ENCODE assay signal across 2 cellular contexts in genomic region chr10:118792501-118792900, GRCh38.
TF ChIP-seq lines count a peak whose summit lies in the region.

No MANE protein-coding gene starts in this region.

TF ChIP-seq in liver, 16 proteins besides CTCF, POLR2A, EP300 and RAD21 (continued from another document):
- TF ChIP-seq REST (IDR thresholded peaks at IDR 0.05): peak; percentile 36
- TF ChIP-seq RXRA (IDR thresholded peaks at IDR 0.05): peak in 1 of 2 donors; percentile 60
- TF ChIP-seq FOXA2 (IDR thresholded peaks at IDR 0.05): no peak
- no peak for TF ChIP-seq ZBTB33 (IDR thresholded peaks at IDR 0.05)
- no peak for TF ChIP-seq EGR1 (IDR thresholded peaks at IDR 0.05; ENCODE audit: low read depth in 2 of 2)
- peak in 1 of 2 donors; percentile 13 for TF ChIP-seq HNF4A (conservative IDR thresholded peaks at IDR 0.05)
- no peak for TF ChIP-seq TAF1 (conservative IDR thresholded peaks at IDR 0.05)
TF ChIP-seq in liver: peak in this region for 3.

TF ChIP-seq in HepG2, 621 proteins besides CTCF, POLR2A, EP300 and RAD21:
- no peak for TF ChIP-seq ZNF276 (CRISPR knock-in tag; IDR thresholded peaks at IDR 0.05; ENCODE audit: low read depth)
- no peak for TF ChIP-seq CBX5 (CRISPR knock-in tag; IDR thresholded peaks at IDR 0.05; ENCODE audit: borderline replicate concordance)
- no peak for TF ChIP-seq ZNF44 (CRISPR knock-in tag; IDR thresholded peaks at IDR 0.05)
- TF ChIP-seq POGK (CRISPR knock-in tag; conservative IDR thresholded peaks at IDR 0.05): no peak
- no peak for TF ChIP-seq TRIM22 (IDR thresholded peaks at IDR 0.05)
- TF ChIP-seq PHF8 (CRISPR knock-in tag; IDR thresholded peaks at IDR 0.05): no peak
- no peak for TF ChIP-seq ZNF839 (CRISPR knock-in tag; IDR thresholded peaks at IDR 0.05; ENCODE audit: borderline replicate concordance)
- TF ChIP-seq ZNF484 (CRISPR knock-in tag; IDR thresholded peaks at IDR 0.05; ENCODE audit: borderline replicate concordance, low read depth): no peak
